In genomic region chr1:25666437-25666836, GRCh38 we compare ENCODE assay signal across 22 cellular contexts. TPM values are rescaled to one million over a fixed set of nuclear protein-coding genes. Genes with fewer than 3 reads are reported as not detected.
DNase-seq lines count a peak whose midpoint lies in the region; ATAC-seq and TF ChIP-seq lines count a peak whose summit lies in the region.
"Had no signal": no experiment of that assay in that cellular context is flagged by ENCODE, and none has a peak within 500 bp of the region (broad histone marks: within the 10 kb centered on the region; RNA-seq: fewer than 3 reads in every experiment).

No MANE protein-coding gene starts in this region.

- WGBS in upper lobe of left lung, 2 donors = 80 to 82% methylated on average over 6 of the region's 6 CpGs

- H3K4me3 ChIP-seq in NT2/D1 (ENCODE audit: insufficient read length, low read depth) = no peak overlapping the region
- no peak overlapping the region for H3K4me3 ChIP-seq in iPS-20b (ENCODE audit: low read length)
- no peak overlapping the region for H3K4me3 ChIP-seq in uterus
- no peak overlapping the region for H3K4me3 ChIP-seq in upper lobe of left lung
- H3K4me3 ChIP-seq: heart right ventricle, PC-9, SJSA1, thoracic aorta had no signal

- CTCF ChIA-PET in activated naive CD4-positive, alpha-beta T cell treated with anti-CD3 and anti-CD28 coated beads for 36 hours (lab: Charles Lee) = interaction anchor here (0.5 to 4.2 kb wide), 6 partner anchors 9 to 1582 kb away, joined by 3 to 18 read pairs (median 5); no protein-coding TSS in a partner anchor

- H3K9me3 ChIP-seq in NT2/D1 (ENCODE audit: insufficient read depth, low read length) = no peaks in the 10 kb centered on the region
- H3K9me3 ChIP-seq in iPS-20b (ENCODE audit: insufficient read depth, low read depth, low read length) = no peaks in the 10 kb centered on the region
- no peaks in the 10 kb centered on the region for H3K9me3 ChIP-seq in uterus
- no peaks in the 10 kb centered on the region for H3K9me3 ChIP-seq in upper lobe of left lung
- H3K9me3 ChIP-seq: heart right ventricle, SJSA1, thoracic aorta had no signal

- H3K4me1 Mint-ChIP-seq in activated naive CD4-positive, alpha-beta T cell treated with anti-CD3 and anti-CD28 coated beads for 36 hours (ENCODE audit: low read depth) = peaks cover 58% of the 10 kb centered on the region

- DNase-seq in activated naive CD4-positive, alpha-beta T cell treated with anti-CD3 and anti-CD28 coated beads for 36 hours = no peak
- DNase-seq in activated naive CD4-positive, alpha-beta T cell treated with anti-CD3 and anti-CD28 coated beads, Interleukin-2, amount 50 U/mL, for 16 hours = no peak
- peak; percentile 46 for DNase-seq in NT2/D1 (ENCODE audit: low read depth, low spot score)
- peak in 1 of 2 donors; percentile 52 for DNase-seq in uterus
- DNase-seq in upper lobe of left lung = no peak
- DNase-seq in anterior cingulate cortex (lab: John Stamatoyannopoulos, UW) = no peak
- DNase-seq in GM20000 (ENCODE audit: low spot score) = no peak
- DNase-seq: activated CD4-positive, alpha-beta memory T cell treated with anti-CD3 and anti-CD28 coated beads for 36 hours; GF-D8; heart right ventricle; IMR-90; NCI-H1417 treated with DMSO at 0.1 percent for 48 hours; NCI-H748 treated with DMSO at 0.1 percent for 48 hours; PC-9; WERI-Rb-1 had no signal

- H3K27me3 Mint-ChIP-seq in activated naive CD4-positive, alpha-beta T cell treated with anti-CD3 and anti-CD28 coated beads for 36 hours (ENCODE audit: low read depth) = no peaks in the 10 kb centered on the region
- H3K27me3 Mint-ChIP-seq: activated CD4-positive, alpha-beta memory T cell treated with anti-CD3 and anti-CD28 coated beads for 36 hours had no signal

- H3K36me3 ChIP-seq in NT2/D1 (ENCODE audit: insufficient read depth, insufficient read length, low read length) = no peaks in the 10 kb centered on the region
- H3K36me3 ChIP-seq in iPS-20b (ENCODE audit: insufficient read depth, low read depth, low read length) = no peaks in the 10 kb centered on the region
- H3K36me3 ChIP-seq in uterus = no peaks in the 10 kb centered on the region
- H3K36me3 ChIP-seq in upper lobe of left lung = no peaks in the 10 kb centered on the region
- H3K36me3 ChIP-seq: heart right ventricle, SJSA1, thoracic aorta, WERI-Rb-1 had no signal

- H3K4me1 ChIP-seq in NT2/D1 (ENCODE audit: insufficient read depth, insufficient read length) = peaks cover 9% of the 10 kb centered on the region
- peaks cover 21% of the 10 kb centered on the region for H3K4me1 ChIP-seq in iPS-20b (ENCODE audit: insufficient read depth, low read length)
- H3K4me1 ChIP-seq in uterus = peaks cover 0 to 6% of the 10 kb centered on the region in 2 donors
- H3K4me1 ChIP-seq in upper lobe of left lung = peaks cover 0 to 14% (median 5%) of the 10 kb centered on the region in 4 donors
- H3K4me1 ChIP-seq: SJSA1 had no signal

- ATAC-seq in upper lobe of left lung (ENCODE audit: low FRiP score in 2 of 2) = no peak
- ATAC-seq: heart right ventricle; sciatic nerve; stimulated activated effector memory CD8-positive, alpha-beta T cell treated with anti-CD3 and anti-CD28 coated beads, Interleukin-12 subunit alpha, Interleukin-12 subunit beta, amount 100 ng/mL, for 72 hours had no signal

- TF ChIP-seq EP300 in upper lobe of left lung (IDR thresholded peaks at IDR 0.05) = no peak

- intact Hi-C loops in activated naive CD4-positive, alpha-beta T cell treated with anti-CD3 and anti-CD28 coated beads for 36 hours (cut with micrococcal nuclease) = no loop called here
- intact Hi-C loops in uterus (cut with DNase I; ENCODE audit: low total_unique reads) = no loop called here

- H3K9me3 Mint-ChIP-seq in activated naive CD4-positive, alpha-beta T cell treated with anti-CD3 and anti-CD28 coated beads for 36 hours = no peaks in the 10 kb centered on the region
- H3K9me3 Mint-ChIP-seq: activated CD4-positive, alpha-beta memory T cell treated with anti-CD3 and anti-CD28 coated beads for 36 hours; stimulated activated effector memory CD8-positive, alpha-beta T cell treated with anti-CD3 and anti-CD28 coated beads, Interleukin-12 subunit alpha, Interleukin-12 subunit beta, amount 100 ng/mL, for 72 hours; T-helper 2 cell treated with Interferon-gamma antibody and Interleukin-4, amounts not matched to agents 5 μg/mL and 100 μg/mL, for 36 hours had no signal

- H3K27me3 ChIP-seq in NT2/D1 (ENCODE audit: insufficient read depth, insufficient read length) = no peaks in the 10 kb centered on the region
- no peaks in the 10 kb centered on the region for H3K27me3 ChIP-seq in iPS-20b (ENCODE audit: insufficient read depth, low read length)
- H3K27me3 ChIP-seq in uterus = no peaks in the 10 kb centered on the region
- no peaks in the 10 kb centered on the region for H3K27me3 ChIP-seq in upper lobe of left lung
- H3K27me3 ChIP-seq: heart right ventricle, SJSA1 had no signal

- no peaks in the 10 kb centered on the region for H3K36me3 Mint-ChIP-seq in activated naive CD4-positive, alpha-beta T cell treated with anti-CD3 and anti-CD28 coated beads for 36 hours (ENCODE audit: low read depth)
- H3K36me3 Mint-ChIP-seq: activated CD4-positive, alpha-beta memory T cell treated with anti-CD3 and anti-CD28 coated beads for 36 hours; stimulated activated effector memory CD8-positive, alpha-beta T cell treated with anti-CD3 and anti-CD28 coated beads, Interleukin-12 subunit alpha, Interleukin-12 subunit beta, amount 100 ng/mL, for 72 hours had no signal

- H3K4me3 Mint-ChIP-seq in activated naive CD4-positive, alpha-beta T cell treated with anti-CD3 and anti-CD28 coated beads for 36 hours = peak overlapping the region; percentile 32
- H3K4me3 Mint-ChIP-seq: activated CD4-positive, alpha-beta memory T cell treated with anti-CD3 and anti-CD28 coated beads for 36 hours; stimulated activated effector memory CD8-positive, alpha-beta T cell treated with anti-CD3 and anti-CD28 coated beads, Interleukin-12 subunit alpha, Interleukin-12 subunit beta, amount 100 ng/mL, for 72 hours; T-helper 2 cell treated with Interferon-gamma antibody and Interleukin-4, amounts not matched to agents 5 μg/mL and 100 μg/mL, for 36 hours had no signal

- TF ChIP-seq CTCF in uterus (IDR thresholded peaks at IDR 0.05) (no peak), upper lobe of left lung (IDR thresholded peaks at IDR 0.05) (no peak), GM20000 (IDR thresholded peaks at IDR 0.05; ENCODE audit: extremely low read depth, missing control alignments) (no peak)

- H3K27ac Mint-ChIP-seq in activated naive CD4-positive, alpha-beta T cell treated with anti-CD3 and anti-CD28 coated beads for 36 hours = peak overlapping the region; percentile 9
- H3K27ac Mint-ChIP-seq: activated CD4-positive, alpha-beta memory T cell treated with anti-CD3 and anti-CD28 coated beads for 36 hours; stimulated activated effector memory CD8-positive, alpha-beta T cell treated with anti-CD3 and anti-CD28 coated beads, Interleukin-12 subunit alpha, Interleukin-12 subunit beta, amount 100 ng/mL, for 72 hours; T-helper 2 cell treated with Interferon-gamma antibody and Interleukin-4, amounts not matched to agents 5 μg/mL and 100 μg/mL, for 36 hours had no signal

- H3K27ac ChIP-seq in iPS-20b (ENCODE audit: low read length) (no peak overlapping the region), uterus (peak overlapping the region; percentile 64 to 79), upper lobe of left lung (peak overlapping the region in 2 of 4 donors; percentile 3 to 14)
- H3K27ac ChIP-seq: heart right ventricle, HL-60, PC-9, SJSA1, thoracic aorta, WERI-Rb-1 had no signal

- TF ChIP-seq POLR2A in uterus (IDR thresholded peaks at IDR 0.05) (no peak), upper lobe of left lung (IDR thresholded peaks at IDR 0.05) (no peak)

- no peak overlapping the region for H3K9ac ChIP-seq in NT2/D1 (ENCODE audit: insufficient read length, low read depth)
- 0 out of 2 replicates have a peak overlapping the region, but pooled peaks have one; percentile 10 for H3K9ac ChIP-seq in iPS-20b (ENCODE audit: low read depth, low read length)

RNA-seq across cellular contexts. Expression of gene MAN1C1, which starts 49.8 kb away (rescaled TPM):
- total RNA-seq in activated naive CD4-positive, alpha-beta T cell treated with anti-CD3 and anti-CD28 coated beads for 36 hours = 1 to 10 TPM; 4.9 to 6.3 TPM
- 10 to 100 TPM in 1 of 4 donors, 1 to 10 TPM in 3; 5.0 to 31.1 (median 7.9) TPM for total RNA-seq in uterus
- 10 to 100 TPM in 4 of 6 donors, 1 to 10 TPM in 2; 5.3 to 32.5 (median 16.2) TPM for total RNA-seq in upper lobe of left lung
- total RNA-seq: SJSA1 had no signal
